In genomic region chrX:74238771-74239170, GRCh38 we compare ENCODE assay signal across 11 cellular contexts.
"Had no signal": no experiment of that assay in that cellular context is flagged by ENCODE, and none has a peak within 500 bp of the region (broad histone marks: within the 10 kb centered on the region; RNA-seq: fewer than 3 reads in every experiment).

No MANE protein-coding gene starts in this region.

- ATAC-seq: GM23338, HCT116 had no signal

- H3K9me3 Mint-ChIP-seq: GM23338, H9, HFFc6 had no signal

- H3K4me2 ChIP-seq: GM23338 had no signal

- H3K4me3 ChIP-seq: GM23248, GM23338, HAP-1 had no signal

- H3K9ac ChIP-seq: GM23248 had no signal

- H3K9me3 ChIP-seq: HAP-1 had no signal

- DNase-seq: GM23248, GOT3, H7, H9, HCEC 1CT, HFFc6 had no signal

- H3K4me3 Mint-ChIP-seq: GM23338, H9, HFFc6 had no signal

- H2AFZ ChIP-seq: GM23248, GM23338 had no signal

- FAIRE-seq: H1, H54 had no signal

- H3K27ac ChIP-seq: GM23248 had no signal

- H3K27ac Mint-ChIP-seq: GM23338, HFFc6 had no signal
